Comparison of ENCODE assay signal across 25 cellular contexts in genomic region chr5:179303801-179304200, GRCh38. TPM values are rescaled to one million over a fixed set of nuclear protein-coding genes. Genes with fewer than 3 reads are reported as not detected.
DNase-seq lines count a peak whose midpoint lies in the region; ATAC-seq, FAIRE-seq and TF ChIP-seq lines count a peak whose summit lies in the region.
"Had no signal": no experiment of that assay in that cellular context is flagged by ENCODE, and none has a peak within 500 bp of the region (broad histone marks: within the 10 kb centered on the region; RNA-seq: fewer than 3 reads in every experiment).

No MANE protein-coding gene starts in this region.

- TF ChIP-seq RAD21 in liver (IDR thresholded peaks at IDR 0.05) (no peak), HepG2 (CRISPR knock-in tag; IDR thresholded peaks at IDR 0.05) (no peak)

- H3K27me3 ChIP-seq in liver (ENCODE audit: control insufficient read depth in 4 of 4, insufficient read depth in 4 of 4, low read length in 3 of 4) (no peaks in the 10 kb centered on the region), HepG2 (ENCODE audit: control insufficient read depth in 1 of 2, insufficient read depth in 2 of 2, low read length in 2 of 2) (0 out of 5 replicates have a peak, but pooled peaks cover 1 to 4% of the 10 kb centered on the region in 2 experiments), left lung (peaks cover 0 to 6% of the 10 kb centered on the region in 2 donors), skeletal muscle satellite cell (ENCODE audit: control insufficient read depth, insufficient read depth, low read length) (no peaks in the 10 kb centered on the region)
- H3K27me3 ChIP-seq: BLaER1, ovary had no signal

- no peak overlapping the region for H3K9ac ChIP-seq in liver (ENCODE audit: low read depth in 1 of 2, low read length in 2 of 2)
- H3K9ac ChIP-seq in HepG2 (ENCODE audit: insufficient read depth, low read depth, low read length) = no peak overlapping the region
- H3K9ac ChIP-seq in skeletal muscle satellite cell (ENCODE audit: low read depth, low read length) = peak overlapping the region; percentile 79
- H3K9ac ChIP-seq: BLaER1 had no signal

- H3K4me1 ChIP-seq in liver (ENCODE audit: control insufficient read depth in 4 of 4, insufficient read depth in 4 of 4, low read length in 3 of 4) (peaks cover 0 to 3% (median under 1%) of the 10 kb centered on the region in 4 donors), HepG2 (ENCODE audit: insufficient read depth, low read length) (no peaks in the 10 kb centered on the region), left lung (peaks cover 0 to 5% of the 10 kb centered on the region in 2 donors), skeletal muscle satellite cell (ENCODE audit: control insufficient read depth, insufficient read depth, low read length) (peaks cover 63% of the 10 kb centered on the region)
- H3K4me1 ChIP-seq: Caco-2 had no signal

- TF ChIP-seq EP300 in HepG2 (IDR thresholded peaks at IDR 0.05; ENCODE audit: low read depth in 2 of 2, low read length in 2 of 2) (no peak), HepG2 (CRISPR knock-in tag; IDR thresholded peaks at IDR 0.05; ENCODE audit: borderline replicate concordance) (no peak)

- no peaks in the 10 kb centered on the region for H3K79me2 ChIP-seq in HepG2 (ENCODE audit: insufficient read depth, low read length)

- no peak for ATAC-seq in HepG2
- ATAC-seq in left lung = no peak
- ATAC-seq in GM21390 (IDR thresholded peaks at IDR 0.05; ENCODE audit: unreplicated experiment) = no peak
- ATAC-seq: activated T-helper 17 cell treated with anti-CD3 and anti-CD28 coated beads, Interleukin-2, amount 50 U/mL, for 72 hours; GM12878; natural killer cell had no signal

- no peak overlapping the region for H2AFZ ChIP-seq in HepG2 (ENCODE audit: low read length)

- no TSS peak for BruUV-seq in HepG2 (replicated peaks; lab: Mats Ljungman, UMichigan)

- FAIRE-seq in HepG2 (lab: Jason Lieb, UNC) = no peak
- FAIRE-seq: GM12878 had no signal

- no peaks in the 10 kb centered on the region for H3K36me3 ChIP-seq in liver (ENCODE audit: control insufficient read depth in 4 of 4, insufficient read depth in 3 of 4, low read depth in 1 of 4, low read length in 3 of 4)
- H3K36me3 ChIP-seq in HepG2 (replicated peaks in 1 of 2; ENCODE audit: control insufficient read depth in 1 of 2, insufficient read depth in 2 of 2, low read length in 2 of 2) = no peaks in the 10 kb centered on the region
- H3K36me3 ChIP-seq in left lung = no peaks in the 10 kb centered on the region
- H3K36me3 ChIP-seq in skeletal muscle satellite cell (ENCODE audit: insufficient read depth, low read length) = peaks cover 6% of the 10 kb centered on the region
- H3K36me3 ChIP-seq: BLaER1, ovary had no signal

- CTCF ChIA-PET in HepG2 (lab: Yijun Ruan, JAX; ENCODE audit: low intra/inter-chr PET ratio, low total read pairs) = no interaction called here

- WGBS in liver = 77% methylated on average over 8 of the region's 8 CpGs
- 29% methylated on average over 7 of the region's 8 CpGs for WGBS in HepG2 (ENCODE audit: low lambda C conversion rate)

- TF ChIP-seq CTCF in liver (IDR thresholded peaks at IDR 0.05; ENCODE audit: low read depth, low read length, missing input control) (no peak), HepG2 (CRISPR knock-in tag; IDR thresholded peaks at IDR 0.05) (no peak), left lung (IDR thresholded peaks at IDR 0.05) (no peak)

- H3K4me3 ChIP-seq in liver (ENCODE audit: low read depth in 1 of 3, low read length in 3 of 3) (no peak overlapping the region), HepG2 (replicated peaks in 1 of 3; ENCODE audit: insufficient read depth in 1 of 3, low read depth in 2 of 3, low read length in 3 of 3) (no peak overlapping the region), left lung (no peak overlapping the region), skeletal muscle satellite cell (ENCODE audit: low read length) (peak overlapping the region; percentile 30)
- H3K4me3 ChIP-seq: BLaER1, GM12878, ovary had no signal

- DNase-seq in HepG2 (ENCODE audit: low spot score) = no peak
- peak in 1 of 2 donors; percentile 11 for DNase-seq in left lung
- DNase-seq in amygdala (lab: John Stamatoyannopoulos, UW) = no peak
- DNase-seq in DMS53 treated with DMSO at 0.1 percent for 48 hours (lab: John Stamatoyannopoulos, UW; ENCODE audit: unreplicated experiment) = no peak
- no peak for DNase-seq in NCI-H1930 (lab: John Stamatoyannopoulos, UW)
- DNase-seq: activated B cell treated with CpG ODN at 0.5 μM for 24 hours; cerebellar nuclear complex; DND-41; head of caudate nucleus; midbrain; natural killer cell; NCI-H1417; NCI-H2081 treated with DMSO at 0.1 percent for 48 hours; NCI-H446; stimulated activated CD4-positive, alpha-beta T cell treated with anti-CD3 and anti-CD28 coated beads, Interleukin-1b, Interleukin-23, amount 100 ng/mL, for 48 hours; SW 1271 had no signal

- intact Hi-C loops in HepG2 (cut with micrococcal nuclease; ENCODE audit: unreplicated experiment) = no loop called here
- intact Hi-C loops in left lung (cut with DNase I) = no loop called here

- in situ Hi-C loops in HepG2 (cut with HindIII; ENCODE audit: extremely low pct_ligation_motif_present, low pct_unique_long_range_greater_than_20kb) = no loop called here

- H4K20me1 ChIP-seq in HepG2 (ENCODE audit: insufficient read depth, low read length) = no peaks in the 10 kb centered on the region
- H4K20me1 ChIP-seq: BLaER1 had no signal

- H3K27ac ChIP-seq in liver (ENCODE audit: low read depth in 1 of 2, low read length in 2 of 2) (peak overlapping the region; percentile 51 to 64), HepG2 (ENCODE audit: extremely low read length, insufficient read depth, low read length) (no peak overlapping the region), left lung (peak overlapping the region; percentile 22 to 33)
- H3K27ac ChIP-seq: BLaER1, ovary had no signal

- H3K9me3 ChIP-seq in liver (ENCODE audit: control insufficient read depth in 4 of 4, low read length in 3 of 4) = peaks cover 0 to 7% (median 3%) of the 10 kb centered on the region in 4 donors
- peaks cover 8% of the 10 kb centered on the region; the same call in 1 of the 2 replicates for H3K9me3 ChIP-seq in HepG2 (ENCODE audit: low read length)
- H3K9me3 ChIP-seq in left lung = peaks cover 0 to 14% of the 10 kb centered on the region in 2 donors
- H3K9me3 ChIP-seq in skeletal muscle satellite cell (replicated peaks; ENCODE audit: low read length) = no peaks in the 10 kb centered on the region
- H3K9me3 ChIP-seq: ovary had no signal

- H3K4me2 ChIP-seq in HepG2 (ENCODE audit: low read depth, low read length) (no peak overlapping the region), skeletal muscle satellite cell (ENCODE audit: low read length) (peak overlapping the region; percentile 73)

- no peak for TF ChIP-seq POLR2A in HepG2 (IDR thresholded peaks at IDR 0.05; ENCODE audit: insufficient read depth in 1 of 2, low read depth in 2 of 2, low read length in 2 of 2)

- POLR2A ChIA-PET in HepG2 (lab: Yijun Ruan, JAX) = no interaction called here

TF ChIP-seq in liver, 16 proteins besides CTCF, POLR2A, EP300 and RAD21 (continues in another document):
- TF ChIP-seq HNF4A (conservative IDR thresholded peaks at IDR 0.05) = no peak

TF ChIP-seq in HepG2, 621 proteins besides CTCF, POLR2A, EP300 and RAD21 (continues in another document):
- no peak for TF ChIP-seq ZNF639 (CRISPR knock-in tag; conservative IDR thresholded peaks at IDR 0.05)
- TF ChIP-seq ZSCAN29 (CRISPR knock-in tag; conservative IDR thresholded peaks at IDR 0.05) = no peak

RNA-seq across cellular contexts. Expression of gene ADAMTS2, which starts 41.5 kb away (rescaled TPM):
- 10 to 100 TPM; 12.4 to 24.3 TPM for total RNA-seq in liver
- 10 to 100 TPM in 1 of 2 donors, 1 to 10 TPM in 1; 2.7 to 11.6 TPM for polyA plus RNA-seq in liver
- 0.18 and 0.24 TPM in 2 replicates for total RNA-seq in HepG2 (2016; rRNA removed; fragmentation: Illumina TruSeq; extraction: Trizol)
- 0.09 and 0.10 TPM in 2 replicates for total RNA-seq in HepG2 (2016; cell fraction: cytosol; rRNA removed; fragmentation: Illumina TruSeq; extraction: Trizol; ENCODE audit: low read depth)
- 0.15 and 0.17 TPM in 2 replicates for total RNA-seq in HepG2 (2016; cell fraction: insoluble cytoplasmic fraction; rRNA removed; fragmentation: Illumina TruSeq; extraction: Trizol)
- total RNA-seq in HepG2 (2016; cell fraction: membrane; rRNA removed; fragmentation: Illumina TruSeq; extraction: Trizol) = 0.25 and 0.38 TPM in 2 replicates
- 0.25 and 0.59 TPM in 2 replicates for total RNA-seq in HepG2 (2016; cell fraction: nucleus; rRNA removed; fragmentation: Illumina TruSeq; extraction: Trizol)
- 3.5 and 3.6 TPM in 2 replicates for polyA plus RNA-seq in HepG2 (2011; rRNA removed)
- 2.4 and 4.9 TPM in 2 replicates for polyA plus RNA-seq in HepG2 (2011; cell fraction: cytosol; rRNA removed)
- polyA plus RNA-seq in HepG2 (2011; cell fraction: nucleus; rRNA removed) = 5.3 and 5.6 TPM in 2 replicates
- 2.3 and 2.4 TPM in 2 replicates for polyA plus RNA-seq in HepG2 (2012)
- polyA plus RNA-seq in HepG2 (2016; cell fraction: cytosol; fragmentation: Illumina TruSeq; extraction: Trizol; ENCODE audit: low read depth) = 0.26 and 0.29 TPM in 2 replicates
- polyA plus RNA-seq in HepG2 (2016; cell fraction: insoluble cytoplasmic fraction; fragmentation: Illumina TruSeq; extraction: Trizol; ENCODE audit: low read depth) = 0.36 and 0.41 TPM in 2 replicates
- 0.58 and 0.62 TPM in 2 replicates for polyA plus RNA-seq in HepG2 (2016; cell fraction: membrane; fragmentation: Illumina TruSeq; extraction: Trizol; ENCODE audit: low read depth)
- 0.59 and 1.2 TPM in 2 replicates for polyA plus RNA-seq in HepG2 (2016; cell fraction: nucleus; fragmentation: Illumina TruSeq; extraction: Trizol; ENCODE audit: insufficient read depth, low read depth)
- 4.6 TPM in 1 of 2 replicates, not detected in the other for polyA minus RNA-seq in HepG2 (2011; rRNA and poly(A)+ RNA removed; ENCODE audit: low replicate concordance)
- 0.99 and 1.4 TPM in 2 replicates for polyA minus RNA-seq in HepG2 (2011; cell fraction: cytosol; rRNA and poly(A)+ RNA removed)
- polyA minus RNA-seq in HepG2 (2011; cell fraction: nucleus; rRNA and poly(A)+ RNA removed) = 0.90 and 1.7 TPM in 2 replicates
- 10 to 100 TPM; 51.6 to 68.2 TPM for total RNA-seq in left lung
- total RNA-seq in skeletal muscle satellite cell (2012; rRNA removed) = 52.0 and 56.0 TPM in 2 replicates
- total RNA-seq: activated B cell treated with CpG ODN at 0.5 μM for 24 hours; activated T-helper 17 cell treated with anti-CD3 and anti-CD28 coated beads, Interleukin-2, amount 50 U/mL, for 72 hours; OCI-LY7 had no signal

Comparison
In these comparisons a context has a peak if more than half of its experiments do, and no peak if none do; other contexts are left out.
1. RNA of gene ADAMTS2, which starts 41.5 kb away (total RNA-seq): 51.6 to 68.2 TPM in left lung and 12.4 to 24.3 TPM in liver; 0.09 to 0.59 TPM in HepG2; every median in the first group is over 4 times any median in the second.